9 cellular contexts compared by ENCODE assay signal in genomic region chr7:157357129-157358040, GRCh38. TPM values are rescaled to one million over a fixed set of nuclear protein-coding genes. Genes with fewer than 3 reads are reported as not detected.
DNase-seq lines count a peak whose midpoint lies in the region; ATAC-seq and TF ChIP-seq lines count a peak whose summit lies in the region.
"Had no signal": no experiment of that assay in that cellular context is flagged by ENCODE, and none has a peak within 500 bp of the region (broad histone marks: within the 10 kb centered on the region; RNA-seq: fewer than 3 reads in every experiment).

No MANE protein-coding gene starts in this region.

- H2AFZ ChIP-seq in osteoblast (ENCODE audit: low read length): no peak overlapping the region

- no peak overlapping the region for H3K4me3 ChIP-seq in osteoblast (ENCODE audit: insufficient read depth, low read length)

- H3K9me3 Mint-ChIP-seq in memory B cell: peaks cover 2% of the 10 kb centered on the region

- no peaks in the 10 kb centered on the region for H3K27me3 ChIP-seq in osteoblast (ENCODE audit: insufficient read depth, low read length)

- H3K4me3 Mint-ChIP-seq in memory B cell: peak overlapping the region; percentile 78

- DNase-seq in GM20000 (ENCODE audit: low spot score) (peak; percentile 78), memory B cell (ENCODE audit: low spot score in 2 of 2) (no peak), NCI-H526 treated with DMSO at 0.1 percent for 48 hours (lab: John Stamatoyannopoulos, UW) (no peak), NOMO-1 (lab: John Stamatoyannopoulos, UW; ENCODE audit: unreplicated experiment in 2 of 2) (no peak), activated gamma-delta T cell treated with Interleukin-2 at 50 U/mL for 16 hours (no peak), osteoblast (ENCODE audit: insufficient read length, low spot score, missing footprints) (no peak)
- DNase-seq: T1000 had no signal

- no peak overlapping the region for H3K27ac ChIP-seq in osteoblast (ENCODE audit: low read depth, low read length)

- H3K4me1 ChIP-seq in osteoblast (ENCODE audit: insufficient read depth, low read length): peaks cover 12% of the 10 kb centered on the region

- H3K36me3 ChIP-seq in osteoblast (ENCODE audit: insufficient read depth, low read length): peaks cover 36% of the 10 kb centered on the region

- TF ChIP-seq CTCF in GM20000 (IDR thresholded peaks at IDR 0.05; ENCODE audit: extremely low read depth, missing control alignments): no peak
- TF ChIP-seq CTCF in osteoblast (IDR thresholded peaks at IDR 0.05; ENCODE audit: extremely low read depth, low read depth, low read length): no peak

- H3K27ac Mint-ChIP-seq in memory B cell: peak overlapping the region; percentile 94

- H3K36me3 Mint-ChIP-seq in memory B cell: peaks cover 24% of the 10 kb centered on the region

- no peak for TF ChIP-seq POLR2A in GM18505 (IDR thresholded peaks at IDR 0.05; ENCODE audit: borderline replicate concordance, extremely low read depth, insufficient read depth, insufficient read length)

- peaks cover 40% of the 10 kb centered on the region for H3K4me1 Mint-ChIP-seq in memory B cell

- H4K20me1 ChIP-seq in osteoblast (ENCODE audit: insufficient read depth, low read length): peaks cover 81% of the 10 kb centered on the region

- H3K79me2 ChIP-seq in osteoblast (ENCODE audit: insufficient read depth, low read length): peaks cover 100% of the 10 kb centered on the region

- no peak overlapping the region for H3K4me2 ChIP-seq in osteoblast (ENCODE audit: insufficient read depth, low read length)

- H3K9me3 ChIP-seq in osteoblast (ENCODE audit: low read depth, low read length): no peaks in the 10 kb centered on the region

- H3K27me3 Mint-ChIP-seq in memory B cell: no peaks in the 10 kb centered on the region

- ATAC-seq in GM18505 (IDR thresholded peaks at IDR 0.05; ENCODE audit: unreplicated experiment) (peak; percentile 72), HG03457 (IDR thresholded peaks at IDR 0.05; ENCODE audit: unreplicated experiment) (peak; percentile 81), memory B cell (ENCODE audit: low read depth) (peak; percentile 80)

RNA-seq across cellular contexts. Expression of gene DNAJB6, which starts 20.6 kb away (rescaled TPM):
- 84.3 and 84.7 TPM in 2 replicates for total RNA-seq in osteoblast
